Comparison of ENCODE assay signal across 8 cellular contexts in genomic region chr11:67118059-67118766, GRCh38. TPM values are rescaled to one million over a fixed set of nuclear protein-coding genes. Genes with fewer than 3 reads are reported as not detected.
DNase-seq lines count a peak whose midpoint lies in the region; ATAC-seq, FAIRE-seq and TF ChIP-seq lines count a peak whose summit lies in the region.

No MANE protein-coding gene starts in this region.

- no peak overlapping the region for H3K4me3 ChIP-seq in K562
- H3K4me3 ChIP-seq in small intestine (ENCODE audit: low read depth in 1 of 2, low read length in 2 of 2), result peak overlapping the region; percentile 65 to 93

- peak; percentile 1 for ATAC-seq in HG03103 (IDR thresholded peaks at IDR 0.05; ENCODE audit: low read depth, unreplicated experiment)
- no peak for ATAC-seq in K562

- no peak for TF ChIP-seq EP300 in K562 (IDR thresholded peaks at IDR 0.05; ENCODE audit: low read length)

- H3K9me3 ChIP-seq in K562 (replicated peaks; ENCODE audit: control insufficient read depth, insufficient read depth, low read depth, low read length), result no peaks in the 10 kb centered on the region
- no peaks in the 10 kb centered on the region for H3K9me3 ChIP-seq in small intestine (ENCODE audit: control insufficient read depth, low read depth)

- H3K27ac ChIP-seq in K562 (ENCODE audit: extremely low read depth, low read depth, low read length) (peak overlapping the region; percentile 69), small intestine (ENCODE audit: low read depth in 1 of 2, low read length in 1 of 2) (peak overlapping the region; percentile 99)

- 89% methylated on average over 26 of the region's 80 CpGs for WGBS in K562 (ENCODE audit: insufficient coverage, low coverage, missing lambda C conversion rate)
- 2 to 12% (median 5%) methylated on average over 29 to 80 of the region's 80 CpGs for WGBS in small intestine, 3 donors

- DNase-seq in NCI-H146 (lab: John Stamatoyannopoulos, UW) (peak; percentile 68), NCI-H146 treated with DMSO at 0.1 percent for 48 hours (lab: John Stamatoyannopoulos, UW; ENCODE audit: unreplicated experiment) (no peak), T-helper 1 cell (peak; percentile 28 to 53 (median 49)), K562 (ENCODE audit: extremely low read depth in 1 of 4, low spot score in 3 of 4) (peak in 1 of 4 experiments; percentile 20), iPS-NIHi7 (ENCODE audit: extremely low spot score) (peak; percentile 58), small intestine (peak; percentile 25), NCI-H1436 (lab: John Stamatoyannopoulos, UW) (no peak)

- no peak overlapping the region for H3K4me2 ChIP-seq in K562 (ENCODE audit: insufficient read depth, low read length)

- H2AFZ ChIP-seq in K562 (ENCODE audit: low read depth, low read length), result peak overlapping the region; percentile 75

- no peak for TF ChIP-seq RAD21 in K562 (CRISPR knock-in tag; conservative IDR thresholded peaks at IDR 0.05 in 1 of 2, IDR thresholded peaks at IDR 0.05 in 1 of 2)

- TF ChIP-seq POLR2A in K562 (conservative IDR thresholded peaks at IDR 0.05), result no peak

- H3K4me1 ChIP-seq in K562 (replicated peaks in 1 of 2; ENCODE audit: control insufficient read depth in 2 of 2, insufficient read depth in 2 of 2, low read length in 2 of 2) (peaks cover 1 to 33% of the 10 kb centered on the region in 2 experiments), small intestine (ENCODE audit: control insufficient read depth in 2 of 2, insufficient read depth in 1 of 2, low read depth in 1 of 2, low read length in 1 of 2) (peaks cover 0 to 2% of the 10 kb centered on the region in 2 donors)

- H3K27me3 ChIP-seq in K562 (ENCODE audit: control insufficient read depth in 2 of 2, insufficient read depth in 2 of 2, low read length in 2 of 2) (no peaks in the 10 kb centered on the region), small intestine (ENCODE audit: control insufficient read depth in 2 of 2, insufficient read depth in 2 of 2, low read length in 2 of 2) (no peaks in the 10 kb centered on the region)

- H4K20me1 ChIP-seq in K562 (replicated peaks; ENCODE audit: control insufficient read depth, insufficient read depth, low read length), result 0 out of 2 replicates have a peak, but pooled peaks cover 10% of the 10 kb centered on the region

- FAIRE-seq in K562 (lab: Jason Lieb, UNC) (no peak), small intestine (lab: Jason Lieb, UNC) (no peak)

- H3K36me3 ChIP-seq in K562 (ENCODE audit: control insufficient read depth, insufficient read depth, low read length), result peaks cover 4% of the 10 kb centered on the region; the same call in 1 of the 3 replicates
- peaks cover 0 to 3% of the 10 kb centered on the region in 2 donors for H3K36me3 ChIP-seq in small intestine (ENCODE audit: control insufficient read depth in 2 of 2, insufficient read depth in 2 of 2, low read length in 2 of 2)

- CTCF ChIA-PET in K562 (lab: Yijun Ruan, JAX; ENCODE audit: low intra/inter-chr PET ratio), result no interaction called here

- H3K9me1 ChIP-seq in K562 (ENCODE audit: control insufficient read depth, insufficient read depth, low read length), result no peaks in the 10 kb centered on the region

- TF ChIP-seq CTCF in K562 (IDR thresholded peaks at IDR 0.05 in 2 of 3, conservative IDR thresholded peaks at IDR 0.05 in 1 of 3; ENCODE audit: insufficient read depth in 2 of 3, low read depth in 1 of 3, low read length in 3 of 3), result no peak

- BruUV-seq in K562 (replicated peaks; lab: Mats Ljungman, UMichigan), result no TSS peak

- H3K79me2 ChIP-seq in K562 (ENCODE audit: control insufficient read depth, insufficient read depth, low read length), result peaks cover 41% of the 10 kb centered on the region

- in situ Hi-C loops in K562 (cut with MboI), result no loop called here

- H3K9ac ChIP-seq in K562 (ENCODE audit: insufficient read depth in 1 of 2, low read depth in 2 of 2, low read length in 2 of 2), result peak overlapping the region in 1 of 2 experiments; percentile 88; a peak in 3 of 4 replicates

- POLR2A ChIA-PET in K562 (lab: Yijun Ruan, JAX), result interaction anchor here (0.5 to 1.3 kb wide), 5 partner anchors 29 to 281 kb away, joined by 3 to 5 read pairs (median 3); no protein-coding TSS in a partner anchor

- intact Hi-C loops in K562 (cut with micrococcal nuclease), result no loop called here

TF ChIP-seq in K562, 482 proteins besides CTCF, POLR2A, EP300 and RAD21:
- 0 out of 2 replicates have a peak, but pooled peaks have one; percentile 38 for TF ChIP-seq HNRNPL (IDR thresholded peaks at IDR 0.05; ENCODE audit: low read depth, low read length)
- TF ChIP-seq MEF2D (tag; conservative IDR thresholded peaks at IDR 0.05; ENCODE audit: low read depth), result no peak

RNA-seq across cellular contexts. Expression of gene KDM2A, which starts 0.8 kb away (rescaled TPM):
- 208 and 244 TPM in 2 replicates for total RNA-seq in K562 (2011; cell fraction: chromatin; rRNA removed; ENCODE audit: low replicate concordance)
- total RNA-seq in K562 (2011; cell fraction: nucleolus; rRNA removed), result 95.6 and 101 TPM in 2 replicates
- total RNA-seq in K562 (2011; cell fraction: nucleoplasm; rRNA removed), result 128 and 146 TPM in 2 replicates
- total RNA-seq in K562 (2014; rRNA removed) (19.0 and 21.3 TPM in 2 replicates), K562 (2014; rRNA removed; fragmentation: Illumina TruSeq; extraction: Trizol) (22.3 and 23.4 TPM in 2 replicates), K562 (2015; rRNA removed; fragmentation: Illumina TruSeq; extraction: Trizol) (26.4 and 27.1 TPM in 2 replicates), K562 (2021) (37.9 and 39.3 TPM in 2 replicates)
- polyA plus RNA-seq in K562 (2011; rRNA removed) (19.0 and 30.7 TPM in 2 replicates), K562 (2014; fragmentation: Illumina TruSeq; extraction: Trizol) (35.1 and 37.7 TPM in 2 replicates), K562 (2014; fragmentation: Nextera tagmentation; extraction: Ambion mirVana) (1 to 10 TPM; 5.0 to 7.2 TPM), K562 (2014; rRNA removed) (19.8 and 21.3 TPM in 2 replicates), small intestine (10 to 100 TPM; 19.2 to 25.4 (median 23.9) TPM)
- polyA plus RNA-seq in K562 (2011; cell fraction: cytosol; rRNA removed), result 23.8 and 26.0 TPM in 2 replicates
- polyA plus RNA-seq in K562 (2011; cell fraction: nucleus; rRNA removed), result 71.8 and 106 TPM in 2 replicates
- 25.1 and 26.1 TPM in 2 replicates for polyA plus RNA-seq in K562 (2012)
- polyA minus RNA-seq in K562 (2011; rRNA and poly(A)+ RNA removed), result 65.3 and 71.5 TPM in 2 replicates
- polyA minus RNA-seq in K562 (2011; cell fraction: cytosol; rRNA and poly(A)+ RNA removed), result 31.0 and 35.6 TPM in 2 replicates
- 38.8 and 59.3 TPM in 2 replicates for polyA minus RNA-seq in K562 (2011; cell fraction: nucleus; rRNA and poly(A)+ RNA removed)

Comparison
In these comparisons a context has a peak if more than half of its experiments do, and no peak if none do; other contexts are left out.
1. DNase-seq: peak in NCI-H146 (single experiment), T-helper 1 cell (5 of 5), iPS-NIHi7 (single experiment) and small intestine (single experiment); none in NCI-H146 treated with DMSO at 0.1 percent for 48 hours (single experiment) and NCI-H1436 (single experiment).